ENCODE assay signal across 1 cellular context in genomic region chr7:158683541-158683940, GRCh38.
TF ChIP-seq lines count a peak whose summit lies in the region.

No MANE protein-coding gene starts in this region.

TF ChIP-seq in K562, 482 proteins besides CTCF, POLR2A, EP300 and RAD21 (continued from another document):
- peak; percentile 31; the same call in 1 of the 2 replicates for TF ChIP-seq JUND (IDR thresholded peaks at IDR 0.05; ENCODE audit: borderline replicate concordance, low read depth, low read length)
- no peak for TF ChIP-seq JUND (tag; IDR thresholded peaks at IDR 0.05; ENCODE audit: borderline replicate concordance, low read depth, low read length)
